11 cellular contexts compared by ENCODE assay signal in genomic region chr5:55603947-55604346, GRCh38.
DNase-seq lines count a peak whose midpoint lies in the region; FAIRE-seq and TF ChIP-seq lines count a peak whose summit lies in the region.
"Had no signal": no experiment of that assay in that cellular context is flagged by ENCODE, and none has a peak within 500 bp of the region (broad histone marks: within the 10 kb centered on the region; RNA-seq: fewer than 3 reads in every experiment).

No MANE protein-coding gene starts in this region.

- no peak for TF ChIP-seq POLR2A in GM12891 (IDR thresholded peaks at IDR 0.05; ENCODE audit: low read depth, low read length)

- peaks cover 35 to 49% (median 42%) of the 10 kb centered on the region in 3 donors for H3K4me1 ChIP-seq in skeletal muscle tissue (ENCODE audit: control insufficient read depth in 3 of 3, insufficient read depth in 3 of 3, low read length in 3 of 3)

- H3K9ac ChIP-seq in SK-N-MC (ENCODE audit: insufficient read length), result no peak overlapping the region
- H3K9ac ChIP-seq in skeletal muscle tissue (ENCODE audit: low read depth in 1 of 3, low read length in 3 of 3), result no peak overlapping the region

- H3K4me3 ChIP-seq in SK-N-MC (no peak overlapping the region), foreskin fibroblast (ENCODE audit: low read depth in 1 of 2, low read length in 2 of 2) (no peak overlapping the region), skeletal muscle tissue (ENCODE audit: low read length in 3 of 3) (no peak overlapping the region)

- no peak for DNase-seq in GM12891 (ENCODE audit: insufficient read length, low spot score)
- DNase-seq in SK-N-MC (ENCODE audit: low read depth, low spot score), result no peak
- DNase-seq in foreskin fibroblast, result peak; percentile 83 to 87
- no peak for DNase-seq in RCC 7860 (ENCODE audit: low spot score)
- DNase-seq in ecto neural progenitor cell (ENCODE audit: low spot score), result no peak
- DNase-seq in NCI-H2227 (lab: John Stamatoyannopoulos, UW; ENCODE audit: unreplicated experiment), result no peak
- no peak for DNase-seq in NCI-H2029 treated with DMSO at 0.1 percent for 48 hours (lab: John Stamatoyannopoulos, UW)
- DNase-seq: GF-D8, immature natural killer cell, NCI-H2227 treated with DMSO at 0.1 percent for 48 hours had no signal

- peak overlapping the region; percentile 77; the same call in 1 of the 2 replicates for H3K27ac ChIP-seq in SK-N-MC
- peak overlapping the region; percentile 93 for H3K27ac ChIP-seq in skeletal muscle tissue (ENCODE audit: low read depth, low read length)

- FAIRE-seq in GM12891 (lab: Jason Lieb, UNC) (no peak), RCC 7860 (lab: Jason Lieb, UNC) (no peak)

- no peaks in the 10 kb centered on the region for H3K36me3 ChIP-seq in SK-N-MC (ENCODE audit: insufficient read depth, low read length)
- no peaks in the 10 kb centered on the region for H3K36me3 ChIP-seq in skeletal muscle tissue (ENCODE audit: control insufficient read depth in 3 of 3, insufficient read depth in 3 of 3, low read length in 3 of 3)

- no peaks in the 10 kb centered on the region for H3K27me3 ChIP-seq in skeletal muscle tissue (ENCODE audit: control insufficient read depth in 3 of 3, insufficient read depth in 3 of 3, low read length in 3 of 3)

- H3K9me3 ChIP-seq in SK-N-MC (ENCODE audit: low read depth, low read length) (no peaks in the 10 kb centered on the region), skeletal muscle tissue (ENCODE audit: control insufficient read depth in 3 of 3, low read length in 3 of 3) (no peaks in the 10 kb centered on the region)

- TF ChIP-seq CTCF in foreskin fibroblast (IDR thresholded peaks at IDR 0.05; ENCODE audit: low read depth, low read length), result no peak

TF ChIP-seq in GM12891, 5 proteins besides CTCF, POLR2A, EP300 and RAD21:
- TF ChIP-seq SPI1 (IDR thresholded peaks at IDR 0.05; ENCODE audit: low read depth, low read length), result 0 out of 2 replicates have a peak, but pooled peaks have one; percentile 27
- TF ChIP-seq POLR2AphosphoS5 (IDR thresholded peaks at IDR 0.05; ENCODE audit: low read depth, low read length), result no peak
TF ChIP-seq in GM12891: peak in this region for 1.

Comparison
In these comparisons a context has a peak if more than half of its experiments do, and no peak if none do; other contexts are left out.
1. DNase-seq: peak in foreskin fibroblast (2 of 2); none in GM12891 (single experiment), SK-N-MC (single experiment), RCC 7860 (single experiment), ecto neural progenitor cell (single experiment), NCI-H2227 (single experiment) and NCI-H2029 treated with DMSO at 0.1 percent for 48 hours (single experiment).